In the genomic region with DNA sequence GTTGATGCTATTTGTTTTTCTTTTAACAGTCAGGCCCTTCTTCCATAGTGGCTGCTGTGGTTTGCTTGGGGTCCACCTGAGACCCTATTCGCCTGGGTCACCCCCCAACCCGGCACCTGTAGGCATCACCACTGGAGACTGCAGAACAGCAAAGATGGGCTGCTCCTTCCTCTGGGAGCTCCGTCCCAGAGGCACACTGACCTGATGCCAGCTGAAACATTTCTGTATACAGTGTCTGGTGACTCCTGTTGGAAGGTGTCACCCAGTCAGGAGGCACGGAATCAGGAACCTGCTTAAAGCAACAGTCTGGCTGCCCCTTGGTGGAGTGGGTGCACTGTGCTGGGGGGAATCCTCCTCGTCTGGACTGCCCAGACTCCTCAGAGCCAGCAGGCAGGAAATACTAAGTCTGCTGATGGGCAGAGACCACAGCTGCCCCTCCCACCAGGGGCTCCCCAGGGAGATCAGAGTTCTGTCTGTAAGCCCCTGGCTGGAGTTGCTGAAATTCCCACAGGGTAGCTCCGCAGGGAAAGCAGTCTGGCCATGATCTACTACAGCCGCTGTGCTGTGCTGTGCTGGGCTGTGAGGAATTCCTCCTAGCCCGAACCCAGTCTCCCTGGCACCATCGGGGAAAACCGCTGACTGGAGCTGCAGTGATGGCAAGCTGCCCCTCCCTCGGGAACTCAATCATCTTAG, we compare ENCODE assay signal across 25 cellular contexts.
DNase-seq lines count a peak whose midpoint lies in the region; ATAC-seq, FAIRE-seq and TF ChIP-seq lines count a peak whose summit lies in the region.
"Had no signal": no experiment of that assay in that cellular context is flagged by ENCODE, and none has a peak within 500 bp of the region (broad histone marks: within the 10 kb centered on the region; RNA-seq: fewer than 3 reads in every experiment).

No MANE protein-coding gene starts in this region.

- H3K9ac ChIP-seq in kidney (ENCODE audit: low read length in 2 of 2) = no peak overlapping the region
- H3K9ac ChIP-seq: SK-N-SH had no signal

- peaks cover 20% of the 10 kb centered on the region for H3K36me3 Mint-ChIP-seq in activated naive CD8-positive, alpha-beta T cell treated with anti-CD3 and anti-CD28 coated beads, Interleukin-2, amount 50 U/mL, for 24 hours (ENCODE audit: low read depth)

- H3K4me3 ChIP-seq in kidney (ENCODE audit: low read length in 2 of 2) = no peak overlapping the region
- H3K4me3 ChIP-seq: ovary, sigmoid colon had no signal

- intact Hi-C loops in kidney (cut with DNase I) = no loop called here

- DNase-seq in A172 (ENCODE audit: low spot score) = peak; percentile 89
- peak; percentile 36 for DNase-seq in H4 (ENCODE audit: low spot score)
- DNase-seq in brain pericyte (ENCODE audit: low read depth, low spot score) = peak; percentile 15
- DNase-seq in kidney = peak; percentile 42
- no peak for DNase-seq in activated naive CD8-positive, alpha-beta T cell treated with anti-CD3 and anti-CD28 coated beads, Interleukin-2, amount 50 U/mL, for 24 hours
- DNase-seq in activated naive CD4-positive, alpha-beta T cell treated with Interleukin-2 at 50 U/mL for 16 hours = no peak
- DNase-seq in epidermal melanocyte (ENCODE audit: insufficient read length, low spot score) = no peak
- DNase-seq in NCI-H1436 (lab: John Stamatoyannopoulos, UW) = no peak
- DNase-seq: activated CD4-positive, CD25-positive, alpha-beta regulatory T cell; activated CD8-positive, alpha-beta T cell treated with anti-CD3 and anti-CD28 coated beads, Interleukin-2, amount 10 ng/mL, durations not matched to agents 7 days and 5 days; activated naive CD4-positive, alpha-beta T cell treated with anti-CD3 and anti-CD28 coated beads, Interleukin-2, amount 10 ng/mL, durations not matched to agents 7 days and 5 days; activated T-cell treated with anti-CD3 and anti-CD28 coated beads, Interleukin-2, amount 50 U/mL, for 24 hours; GF-D8; KBM-7; mammary epithelial cell; naive thymus-derived CD4-positive, alpha-beta T cell; NCI-H1930; sigmoid colon; SK-N-SH; substantia nigra had no signal

- TF ChIP-seq CTCF in kidney (IDR thresholded peaks at IDR 0.05; ENCODE audit: borderline replicate concordance, extremely low read depth, insufficient read depth) = no peak

- no peak overlapping the region for H3K27ac Mint-ChIP-seq in activated naive CD8-positive, alpha-beta T cell treated with anti-CD3 and anti-CD28 coated beads, Interleukin-2, amount 50 U/mL, for 24 hours
- H3K27ac Mint-ChIP-seq: activated CD8-positive, alpha-beta T cell treated with anti-CD3 and anti-CD28 coated beads, Interleukin-2, amount 10 ng/mL, durations not matched to agents 7 days and 5 days; activated naive CD4-positive, alpha-beta T cell treated with anti-CD3 and anti-CD28 coated beads, Interleukin-2, amount 10 ng/mL, durations not matched to agents 7 days and 5 days; activated T-cell treated with anti-CD3 and anti-CD28 coated beads, Interleukin-2, amount 50 U/mL, for 24 hours; naive thymus-derived CD4-positive, alpha-beta T cell had no signal

- FAIRE-seq in kidney (lab: Jason Lieb, UNC) = no peak
- FAIRE-seq: colon, islet of Langerhans had no signal

- no peak overlapping the region for H3K27ac ChIP-seq in kidney (ENCODE audit: low read depth in 2 of 2, low read length in 2 of 2)
- H3K27ac ChIP-seq: C4-2B, ovary, sigmoid colon had no signal

- ATAC-seq in activated naive CD8-positive, alpha-beta T cell treated with anti-CD3 and anti-CD28 coated beads, Interleukin-2, amount 50 U/mL, for 24 hours = no peak
- ATAC-seq: activated CD8-positive, alpha-beta T cell treated with anti-CD3 and anti-CD28 coated beads, Interleukin-2, amount 10 ng/mL, durations not matched to agents 7 days and 5 days; naive thymus-derived CD4-positive, alpha-beta T cell; Panc1 had no signal

- H3K4me1 ChIP-seq in kidney (ENCODE audit: control insufficient read depth in 1 of 2, insufficient read depth in 1 of 2, low read depth in 1 of 2, low read length in 2 of 2) = no peaks in the 10 kb centered on the region
- H3K4me1 ChIP-seq: sigmoid colon had no signal

- peaks cover 0 to 2% of the 10 kb centered on the region in 2 donors for H3K36me3 ChIP-seq in kidney (ENCODE audit: control insufficient read depth in 1 of 2, insufficient read depth in 2 of 2, low read length in 2 of 2)
- H3K36me3 ChIP-seq: ovary, sigmoid colon had no signal

- H3K27me3 Mint-ChIP-seq in activated naive CD8-positive, alpha-beta T cell treated with anti-CD3 and anti-CD28 coated beads, Interleukin-2, amount 50 U/mL, for 24 hours = no peaks in the 10 kb centered on the region
- H3K27me3 Mint-ChIP-seq: activated naive CD4-positive, alpha-beta T cell treated with anti-CD3 and anti-CD28 coated beads, Interleukin-2, amount 10 ng/mL, durations not matched to agents 7 days and 5 days; activated T-cell treated with anti-CD3 and anti-CD28 coated beads, Interleukin-2, amount 50 U/mL, for 24 hours; naive thymus-derived CD4-positive, alpha-beta T cell had no signal

- no peak overlapping the region for H3K4me3 Mint-ChIP-seq in activated naive CD8-positive, alpha-beta T cell treated with anti-CD3 and anti-CD28 coated beads, Interleukin-2, amount 50 U/mL, for 24 hours
- H3K4me3 Mint-ChIP-seq: activated CD8-positive, alpha-beta T cell treated with anti-CD3 and anti-CD28 coated beads, Interleukin-2, amount 10 ng/mL, durations not matched to agents 7 days and 5 days; activated naive CD4-positive, alpha-beta T cell treated with anti-CD3 and anti-CD28 coated beads, Interleukin-2, amount 10 ng/mL, durations not matched to agents 7 days and 5 days; activated T-cell treated with anti-CD3 and anti-CD28 coated beads, Interleukin-2, amount 50 U/mL, for 24 hours; naive thymus-derived CD4-positive, alpha-beta T cell had no signal

- peaks cover 0 to 7% of the 10 kb centered on the region in 2 donors for H3K9me3 ChIP-seq in kidney (ENCODE audit: control insufficient read depth in 1 of 2, low read length in 2 of 2)
- H3K9me3 ChIP-seq: ovary, sigmoid colon, SK-N-SH had no signal

- H3K4me1 Mint-ChIP-seq in activated naive CD8-positive, alpha-beta T cell treated with anti-CD3 and anti-CD28 coated beads, Interleukin-2, amount 50 U/mL, for 24 hours = no peaks in the 10 kb centered on the region
- H3K4me1 Mint-ChIP-seq: activated naive CD4-positive, alpha-beta T cell treated with anti-CD3 and anti-CD28 coated beads, Interleukin-2, amount 10 ng/mL, durations not matched to agents 7 days and 5 days had no signal

- H3K9me3 Mint-ChIP-seq in activated naive CD8-positive, alpha-beta T cell treated with anti-CD3 and anti-CD28 coated beads, Interleukin-2, amount 50 U/mL, for 24 hours = peaks cover 30% of the 10 kb centered on the region

Comparison
In these comparisons a context has a peak if more than half of its experiments do, and no peak if none do; other contexts are left out.
1. DNase-seq: peak in A172 (single experiment), H4 (single experiment), brain pericyte (single experiment) and kidney (single experiment); none in activated naive CD8-positive, alpha-beta T cell treated with anti-CD3 and anti-CD28 coated beads, Interleukin-2, amount 50 U/mL, for 24 hours (single experiment), activated naive CD4-positive, alpha-beta T cell treated with Interleukin-2 at 50 U/mL for 16 hours (single experiment), epidermal melanocyte (single experiment) and NCI-H1436 (single experiment).